ENCODE assay signal across 29 cellular contexts in genomic region chr6:116611020-116611419, GRCh38. TPM values are rescaled to one million over a fixed set of nuclear protein-coding genes. Genes with fewer than 3 reads are reported as not detected.
A peak's percentile ranks its signal among the peaks of the same experiment; 100 is the strongest.
DNase-seq lines count a peak whose midpoint lies in the region; ATAC-seq, FAIRE-seq and TF ChIP-seq lines count a peak whose summit lies in the region.
"Had no signal": no experiment of that assay in that cellular context is flagged by ENCODE, and none has a peak within 500 bp of the region (broad histone marks: within the 10 kb centered on the region; RNA-seq: fewer than 3 reads in every experiment).

No MANE protein-coding gene starts in this region.

- intact Hi-C loops in cardiac septum (cut with DNase I), result no loop called here

- H3K27me3 Mint-ChIP-seq in neural progenitor cell (ENCODE audit: insufficient read depth, low read depth), result peaks cover 4% of the 10 kb centered on the region

- H3K9me3 Mint-ChIP-seq in neural progenitor cell, result peaks cover 4% of the 10 kb centered on the region

- H2AFZ ChIP-seq in neural progenitor cell (replicated peaks), result peak overlapping the region; percentile 91
- H2AFZ ChIP-seq: GM23248, PC-9 had no signal

- TF ChIP-seq CTCF in bronchial epithelial cell (IDR thresholded peaks at IDR 0.05; ENCODE audit: insufficient read depth, low read length, severe bottlenecking) (no peak), neural progenitor cell (IDR thresholded peaks at IDR 0.05) (no peak)

- H3K4me1 Mint-ChIP-seq in neural progenitor cell, result peaks cover 13% of the 10 kb centered on the region

- H4K20me1 ChIP-seq in neural progenitor cell (ENCODE audit: low read depth), result no peaks in the 10 kb centered on the region

- ATAC-seq in GM21360 (IDR thresholded peaks at IDR 0.05; ENCODE audit: unreplicated experiment), result no peak
- ATAC-seq: Right ventricle myocardium inferior had no signal

- DNase-seq in NCI-H69 (lab: John Stamatoyannopoulos, UW) (peak; percentile 5), bronchial epithelial cell (ENCODE audit: low read depth) (peak; percentile 44), neural progenitor cell (ENCODE audit: low spot score) (peak; percentile 47), hepatic stellate cell (ENCODE audit: low spot score) (no peak), SHP77 treated with DMSO at 0.1 percent for 48 hours (lab: John Stamatoyannopoulos, UW) (no peak), cardiac septum (ENCODE audit: low spot score) (no peak)
- DNase-seq: C1 segment of cervical spinal cord; Calu3; CD4-positive, alpha-beta memory T cell; DND-41; GM23248; HCEC 1CT; IMR-90; NCI-H1048; NCI-H1417 treated with DMSO at 0.1 percent for 48 hours; NCI-H1694 treated with DMSO at 0.1 percent for 48 hours; NCI-H2081; NCI-H524; NCI-H774; NK-92 treated with Interleukin-12 subunit alpha and Interleukin-12 subunit beta, amount 100 ng/mL, for 24 hours; PC-9 had no signal

- no peaks in the 10 kb centered on the region for H3K36me3 Mint-ChIP-seq in neural progenitor cell

- H3K4me3 Mint-ChIP-seq in neural progenitor cell, result peak overlapping the region; percentile 19
- H3K4me3 Mint-ChIP-seq: CD4-positive, alpha-beta memory T cell had no signal

- no peaks in the 10 kb centered on the region for H3K36me3 ChIP-seq in bronchial epithelial cell (ENCODE audit: control insufficient read depth, insufficient read depth, low read length)
- H3K36me3 ChIP-seq in iPS-15b (ENCODE audit: control insufficient read depth, insufficient read depth, low read length), result no peaks in the 10 kb centered on the region
- no peaks in the 10 kb centered on the region for H3K36me3 ChIP-seq in neural progenitor cell
- H3K36me3 ChIP-seq: SJSA1 had no signal

- H3K27me3 ChIP-seq in bronchial epithelial cell (ENCODE audit: control insufficient read depth, insufficient read depth, low read length) (no peaks in the 10 kb centered on the region), iPS-15b (ENCODE audit: control insufficient read depth, insufficient read depth, low read length) (no peaks in the 10 kb centered on the region), neural progenitor cell (no peaks in the 10 kb centered on the region)
- H3K27me3 ChIP-seq: SJSA1 had no signal

- FAIRE-seq in bronchial epithelial cell (lab: Jason Lieb, UNC), result no peak
- FAIRE-seq: GM18507 had no signal

- H3K4me1 ChIP-seq in iPS-15b (ENCODE audit: control insufficient read depth, insufficient read depth, low read length), result peaks cover 6% of the 10 kb centered on the region
- H3K4me1 ChIP-seq in neural progenitor cell, result peaks cover 13% of the 10 kb centered on the region
- H3K4me1 ChIP-seq: SJSA1 had no signal

- H3K9ac ChIP-seq in iPS-15b (ENCODE audit: low read depth, low read length), result peak overlapping the region; percentile 32
- no peak overlapping the region for H3K9ac ChIP-seq in neural progenitor cell
- H3K9ac ChIP-seq: GM23248, KMS-11 had no signal

- no peak overlapping the region for H3K4me3 ChIP-seq in bronchial epithelial cell (ENCODE audit: low read depth, low read length)
- no peak overlapping the region for H3K4me3 ChIP-seq in iPS-15b (ENCODE audit: low read depth, low read length)
- no peak overlapping the region for H3K4me3 ChIP-seq in neural progenitor cell
- H3K4me3 ChIP-seq: GM23248, PC-9, SJSA1 had no signal

- peak overlapping the region; percentile 95 for H3K27ac Mint-ChIP-seq in neural progenitor cell
- H3K27ac Mint-ChIP-seq: CD4-positive, alpha-beta memory T cell had no signal

- no peaks in the 10 kb centered on the region for H3K79me2 ChIP-seq in neural progenitor cell (ENCODE audit: low read depth)

- H3F3A ChIP-seq in neural progenitor cell (ENCODE audit: low read depth), result no peaks in the 10 kb centered on the region

- H3K9me3 ChIP-seq in iPS-15b (ENCODE audit: control insufficient read depth, insufficient read depth, low read length), result no peaks in the 10 kb centered on the region
- H3K9me3 ChIP-seq in neural progenitor cell (ENCODE audit: low read depth), result no peaks in the 10 kb centered on the region
- H3K9me3 ChIP-seq: SJSA1 had no signal

- H3K4me2 ChIP-seq in neural progenitor cell, result peak overlapping the region; percentile 40
- H3K4me2 ChIP-seq: KMS-11, PC-9 had no signal

- no peak overlapping the region for H3K27ac ChIP-seq in neural progenitor cell
- H3K27ac ChIP-seq: GM23248, KMS-11, PC-9, SJSA1 had no signal

RNA-seq across cellular contexts. Expression of gene RSPH4A, which starts 5.3 kb away (rescaled TPM):
- 0.13 and 0.26 TPM in 2 replicates for total RNA-seq in bronchial epithelial cell
- 0.59 and 0.69 TPM in 2 replicates for total RNA-seq in neural progenitor cell (ENCODE audit: low replicate concordance)
- 0.57 TPM for total RNA-seq in cardiac septum
- total RNA-seq: GM23248, Right ventricle myocardium inferior, RPMI7951 had no signal

RNA-seq across cellular contexts. Expression of gene RWDD1, which starts 39.7 kb away (rescaled TPM):
- total RNA-seq in bronchial epithelial cell (19.5 and 19.6 TPM in 2 replicates), neural progenitor cell (ENCODE audit: low replicate concordance) (28.0 and 43.2 TPM in 2 replicates), cardiac septum (52.9 TPM)

RNA-seq across cellular contexts. Expression of gene CALHM4, which starts 57.5 kb away (rescaled TPM):
- under 0.01 TPM in 1 of 2 replicates, not detected in the other for total RNA-seq in bronchial epithelial cell
- not detected in 2 replicates for total RNA-seq in neural progenitor cell (ENCODE audit: low replicate concordance)
- total RNA-seq in cardiac septum, result not detected
- total RNA-seq: A673; Calu3; CD4-positive, alpha-beta memory T cell; GM23248; IMR-90; PC-9; Right ventricle myocardium inferior; RPMI7951; SJSA1 had no signal

RNA-seq across cellular contexts. Expression of gene ZUP1, which starts 57.5 kb away (rescaled TPM):
- total RNA-seq in bronchial epithelial cell (18.7 and 23.0 TPM in 2 replicates), neural progenitor cell (ENCODE audit: low replicate concordance) (25.3 and 42.1 TPM in 2 replicates), cardiac septum (4.4 TPM)

Comparison
In these comparisons a context has a peak if more than half of its experiments do, and no peak if none do; other contexts are left out.
1. DNase-seq: peak in NCI-H69 (single experiment), bronchial epithelial cell (single experiment) and neural progenitor cell (single experiment); none in hepatic stellate cell (single experiment), SHP77 treated with DMSO at 0.1 percent for 48 hours (single experiment) and cardiac septum (single experiment).